Comparison of ENCODE assay signal across 8 cellular contexts in the genomic region with DNA sequence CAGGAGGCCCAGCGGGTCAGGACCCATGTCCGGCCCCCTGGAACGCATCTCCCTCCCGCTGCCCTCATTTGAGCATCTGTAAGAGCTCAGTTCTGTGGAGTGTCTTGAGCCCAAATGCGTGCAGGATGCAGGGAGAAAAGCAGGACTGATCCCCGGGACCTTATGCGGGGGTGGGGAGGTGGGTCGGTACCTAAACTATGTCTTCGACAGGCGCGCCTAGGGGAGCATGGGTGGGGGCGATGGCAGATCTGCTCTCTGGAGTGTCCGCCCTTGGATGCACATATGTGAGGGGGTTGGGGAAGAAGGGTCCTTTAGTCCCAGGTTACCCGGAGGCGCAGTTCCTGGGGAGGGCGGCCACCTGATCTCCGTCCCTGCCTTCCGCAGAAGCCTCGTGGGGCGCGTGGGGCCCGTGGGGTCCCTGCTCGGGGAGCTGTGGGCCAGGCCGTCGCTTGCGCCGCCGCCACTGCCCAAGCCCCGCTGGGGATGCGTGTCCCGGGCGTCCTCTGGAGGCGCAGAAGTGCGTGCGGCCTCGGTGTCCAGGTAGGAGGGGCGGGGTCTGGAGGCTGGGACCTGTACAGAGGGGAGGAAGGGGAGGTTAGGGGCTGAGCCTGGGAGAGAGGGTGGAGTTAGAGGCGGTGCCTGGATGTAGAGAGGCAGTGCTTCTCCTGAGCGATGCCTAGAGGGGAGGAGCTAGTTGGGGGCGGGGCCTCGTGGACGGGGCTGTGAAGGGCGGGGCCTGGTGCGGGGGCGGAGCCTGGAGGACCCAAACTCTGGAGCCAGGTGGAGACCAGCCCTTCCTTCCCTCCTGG. TPM values are rescaled to one million over a fixed set of nuclear protein-coding genes. Genes with fewer than 3 reads are reported as not detected.
DNase-seq lines count a peak whose midpoint lies in the region; ATAC-seq and TF ChIP-seq lines count a peak whose summit lies in the region.

No MANE protein-coding gene starts in this region.

- H3K27me3 ChIP-seq in CD4-positive, alpha-beta memory T cell (ENCODE audit: insufficient read depth, low read length) = no peaks in the 10 kb centered on the region
- H3K27me3 ChIP-seq in colonic mucosa = peaks cover 29% of the 10 kb centered on the region
- H3K27me3 ChIP-seq in naive thymus-derived CD4-positive, alpha-beta T cell (ENCODE audit: control insufficient read depth in 2 of 2, insufficient read depth in 2 of 2, low read length in 2 of 2) = no peaks in the 10 kb centered on the region
- no peaks in the 10 kb centered on the region for H3K27me3 ChIP-seq in testis

- H3K9me3 Mint-ChIP-seq in CD4-positive, alpha-beta memory T cell = no peaks in the 10 kb centered on the region
- no peaks in the 10 kb centered on the region for H3K9me3 Mint-ChIP-seq in naive thymus-derived CD4-positive, alpha-beta T cell

- CTCF ChIA-PET in CD4-positive, alpha-beta memory T cell (lab: Charles Lee; ENCODE audit: partially characterized antibody) = interaction anchor here (0.6 to 1.1 kb wide), 2 partner anchors 9 to 13 kb away, joined by 3 to 5 read pairs; no protein-coding TSS in a partner anchor
- CTCF ChIA-PET in naive thymus-derived CD4-positive, alpha-beta T cell (lab: Charles Lee) = no interaction called here

- H3K9me3 ChIP-seq in CD4-positive, alpha-beta memory T cell (ENCODE audit: control insufficient read depth in 1 of 2, low read length in 2 of 2) = no peaks in the 10 kb centered on the region
- H3K9me3 ChIP-seq in colonic mucosa = no peaks in the 10 kb centered on the region
- no peaks in the 10 kb centered on the region for H3K9me3 ChIP-seq in naive thymus-derived CD4-positive, alpha-beta T cell (ENCODE audit: control insufficient read depth in 2 of 3, low read length in 3 of 3)
- H3K9me3 ChIP-seq in testis = no peaks in the 10 kb centered on the region

- ATAC-seq in HG03039 (IDR thresholded peaks at IDR 0.05; ENCODE audit: unreplicated experiment) = peak; percentile 45
- ATAC-seq in activated CD4-positive, CD25-positive, alpha-beta regulatory T cell treated with anti-CD3 and anti-CD28 coated beads, Interleukin-2, amount 50 U/mL, for 24 hours = peak; percentile 84 to 88
- peak; percentile 86 for ATAC-seq in naive thymus-derived CD4-positive, alpha-beta T cell
- ATAC-seq in HG02623 (IDR thresholded peaks at IDR 0.05; ENCODE audit: unreplicated experiment) = no peak

- TF ChIP-seq CTCF in colonic mucosa (IDR thresholded peaks at IDR 0.05) = no peak
- TF ChIP-seq CTCF in testis (IDR thresholded peaks at IDR 0.05) = no peak

- 0 to 4% methylated on average over 8 to 34 of the region's 45 CpGs for WGBS in testis, 2 donors

- no peak overlapping the region for H3K27ac ChIP-seq in CD4-positive, alpha-beta memory T cell (ENCODE audit: low read depth, low read length)
- H3K27ac ChIP-seq in colonic mucosa (no peak overlapping the region), testis (no peak overlapping the region)
- H3K27ac ChIP-seq in naive thymus-derived CD4-positive, alpha-beta T cell (ENCODE audit: low read depth, low read length) = no peak overlapping the region

- H3K4me3 ChIP-seq in CD4-positive, alpha-beta memory T cell (ENCODE audit: low read length in 2 of 2) = peak overlapping the region in 1 of 2 donors; percentile 46
- H3K4me3 ChIP-seq in colonic mucosa (peak overlapping the region; percentile 6), testis (peak overlapping the region; percentile 25 to 33)
- peak overlapping the region; percentile 50 for H3K4me3 ChIP-seq in naive thymus-derived CD4-positive, alpha-beta T cell (ENCODE audit: low read length)

- peaks cover 27% of the 10 kb centered on the region for H3K4me1 ChIP-seq in CD4-positive, alpha-beta memory T cell (ENCODE audit: insufficient read depth, low read length)
- peaks cover 7% of the 10 kb centered on the region for H3K4me1 ChIP-seq in colonic mucosa
- H3K4me1 ChIP-seq in naive thymus-derived CD4-positive, alpha-beta T cell (ENCODE audit: control insufficient read depth in 2 of 2, insufficient read depth in 2 of 2, low read length in 2 of 2) = peaks cover 15 to 25% of the 10 kb centered on the region in 2 donors
- peaks cover 12% of the 10 kb centered on the region for H3K4me1 ChIP-seq in testis

- no peak for TF ChIP-seq POLR2A in testis (IDR thresholded peaks at IDR 0.05)

- H3K36me3 Mint-ChIP-seq in CD4-positive, alpha-beta memory T cell = no peaks in the 10 kb centered on the region
- peaks cover 0 to 3% (median 0%) of the 10 kb centered on the region in 5 donors for H3K36me3 Mint-ChIP-seq in naive thymus-derived CD4-positive, alpha-beta T cell

- no peaks in the 10 kb centered on the region for H3K36me3 ChIP-seq in CD4-positive, alpha-beta memory T cell (ENCODE audit: insufficient read depth, low read length)
- H3K36me3 ChIP-seq in colonic mucosa (no peaks in the 10 kb centered on the region), testis (ENCODE audit: low read depth, missing control alignments) (no peaks in the 10 kb centered on the region)
- H3K36me3 ChIP-seq in naive thymus-derived CD4-positive, alpha-beta T cell (ENCODE audit: control insufficient read depth in 2 of 3, insufficient read depth in 3 of 3, low read length in 3 of 3) = no peaks in the 10 kb centered on the region

- no peak overlapping the region for H3K9ac ChIP-seq in colonic mucosa (ENCODE audit: low read depth in 2 of 2, low read length in 2 of 2)

- H3K4me3 Mint-ChIP-seq in CD4-positive, alpha-beta memory T cell = peak overlapping the region; percentile 67 to 82 (median 76)
- peak overlapping the region; percentile 58 to 85 (median 77) for H3K4me3 Mint-ChIP-seq in naive thymus-derived CD4-positive, alpha-beta T cell

- DNase-seq in CD4-positive, alpha-beta memory T cell = peak; percentile 67 to 86 (median 70)
- DNase-seq in colonic mucosa (peak; percentile 79), testis (peak; percentile 69), DMS114 treated with DMSO at 0.1 percent for 48 hours (lab: John Stamatoyannopoulos, UW; ENCODE audit: unreplicated experiment) (no peak)
- DNase-seq in naive thymus-derived CD4-positive, alpha-beta T cell = peak; percentile 49 to 79 (median 69)

- intact Hi-C loops in CD4-positive, alpha-beta memory T cell (cut with micrococcal nuclease) = no loop called here
- intact Hi-C loops in colonic mucosa (cut with DNase I) (no loop called here), testis (cut with DNase I; ENCODE audit: low total_unique reads) (no loop called here)
- intact Hi-C loops in naive thymus-derived CD4-positive, alpha-beta T cell (cut with micrococcal nuclease) = loop anchor here in 1 of 2 donors (1.0 to 5.0 kb wide), 4 partner anchors 66 to 326 kb away; a partner anchor contains a TSS

- POLR2A ChIA-PET in CD4-positive, alpha-beta memory T cell (lab: Charles Lee; ENCODE audit: partially characterized antibody) = interaction anchor here (0.7 to 2.7 kb wide), 4 partner anchors 25 to 121 kb away, joined by 3 to 15 read pairs (median 6); a partner anchor contains a TSS
- POLR2A ChIA-PET in naive thymus-derived CD4-positive, alpha-beta T cell (lab: Charles Lee) = interaction anchor here (0.5 to 1.2 kb wide), 3 partner anchors 17 to 128 kb away, joined by 3 read pairs; no protein-coding TSS in a partner anchor

- peaks cover 17 to 36% (median 27%) of the 10 kb centered on the region in 4 donors for H3K4me1 Mint-ChIP-seq in CD4-positive, alpha-beta memory T cell
- H3K4me1 Mint-ChIP-seq in naive thymus-derived CD4-positive, alpha-beta T cell = peaks cover 8 to 36% (median 29%) of the 10 kb centered on the region in 7 donors

- peak overlapping the region in 6 of 7 donors; percentile 36 to 89 (median 75) for H3K27ac Mint-ChIP-seq in CD4-positive, alpha-beta memory T cell
- H3K27ac Mint-ChIP-seq in naive thymus-derived CD4-positive, alpha-beta T cell = peak overlapping the region in 3 of 9 donors; percentile 43 to 81 (median 66)

- peaks cover 0 to 1% of the 10 kb centered on the region in 2 donors for H3K27me3 Mint-ChIP-seq in CD4-positive, alpha-beta memory T cell
- H3K27me3 Mint-ChIP-seq in naive thymus-derived CD4-positive, alpha-beta T cell = peaks cover 0 to 31% (median 4%) of the 10 kb centered on the region in 5 donors

RNA-seq across cellular contexts. Expression of a gene that starts 2.8 kb away (rescaled TPM):
- total RNA-seq in CD4-positive, alpha-beta memory T cell = under 1 TPM; 0.09 to 0.14 TPM
- not detected for polyA plus RNA-seq in CD4-positive, alpha-beta memory T cell
- total RNA-seq in colonic mucosa (under 1 TPM; 0.05 to 0.35 TPM), testis (1 to 10 TPM; 5.6 to 9.5 TPM)
- under 1 TPM in 4 of 5 experiments, not detected in 1; 0.32 to 0.53 (median 0.49) TPM for total RNA-seq in naive thymus-derived CD4-positive, alpha-beta T cell
- polyA plus RNA-seq in naive thymus-derived CD4-positive, alpha-beta T cell = under 1 TPM; 0.27 to 0.69 TPM
- polyA plus RNA-seq in testis (ENCODE audit: insufficient read depth, low read depth, low replicate concordance) = 10.0 TPM

RNA-seq across cellular contexts. Expression of a gene that starts 12.2 kb away (rescaled TPM):
- 10 to 100 TPM; 15.6 to 18.7 TPM for total RNA-seq in CD4-positive, alpha-beta memory T cell
- polyA plus RNA-seq in CD4-positive, alpha-beta memory T cell = under 1 TPM in 1 of 2 donors, not detected in 1; 0.25 TPM
- total RNA-seq in colonic mucosa (10 to 100 TPM in 1 of 2 donors, 1 to 10 TPM in 1; 1.9 to 17.3 TPM), testis (10 to 100 TPM; 29.3 to 49.1 TPM)
- total RNA-seq in naive thymus-derived CD4-positive, alpha-beta T cell = 10 to 100 TPM in 3 of 5 experiments, 1 to 10 TPM in 2; 3.3 to 18.2 (median 12.7) TPM
- under 1 TPM in 1 of 2 donors, not detected in 1; 0.68 TPM for polyA plus RNA-seq in naive thymus-derived CD4-positive, alpha-beta T cell
- 24.2 TPM for polyA plus RNA-seq in testis (ENCODE audit: insufficient read depth, low read depth, low replicate concordance)

RNA-seq across cellular contexts. Expression of a gene that starts 24.9 kb away (rescaled TPM):
- total RNA-seq in CD4-positive, alpha-beta memory T cell = 100 to 1,000 TPM; 191 to 199 TPM
- 100 to 1,000 TPM; 264 to 316 TPM for polyA plus RNA-seq in CD4-positive, alpha-beta memory T cell
- 100 to 1,000 TPM; 399 to 494 TPM for total RNA-seq in colonic mucosa
- 100 to 1,000 TPM; 172 to 362 (median 176) TPM for total RNA-seq in naive thymus-derived CD4-positive, alpha-beta T cell
- 100 to 1,000 TPM; 363 to 380 TPM for polyA plus RNA-seq in naive thymus-derived CD4-positive, alpha-beta T cell
- total RNA-seq in testis = 100 to 1,000 TPM; 210 to 283 TPM
- 260 TPM for polyA plus RNA-seq in testis (ENCODE audit: insufficient read depth, low read depth, low replicate concordance)

RNA-seq across cellular contexts. Expression of a gene that starts 25.6 kb away (rescaled TPM):
- total RNA-seq in CD4-positive, alpha-beta memory T cell = 10 to 100 TPM in 1 of 2 experiments, 1 to 10 TPM in 1; 9.7 to 10.4 TPM
- polyA plus RNA-seq in CD4-positive, alpha-beta memory T cell = 1 to 10 TPM; 1.1 to 2.0 TPM
- total RNA-seq in colonic mucosa (1 to 10 TPM; 2.2 to 3.6 TPM), testis (100 to 1,000 TPM; 117 to 722 TPM)
- 10 to 100 TPM in 1 of 5 experiments, 1 to 10 TPM in 4; 3.3 to 11.3 (median 5.2) TPM for total RNA-seq in naive thymus-derived CD4-positive, alpha-beta T cell
- polyA plus RNA-seq in naive thymus-derived CD4-positive, alpha-beta T cell = 1 to 10 TPM; 1.4 to 4.2 TPM
- polyA plus RNA-seq in testis (ENCODE audit: insufficient read depth, low read depth, low replicate concordance) = 125 TPM

Comparison
In these comparisons a context has a peak if more than half of its experiments do, and no peak if none do; other contexts are left out.
1. RNA of a gene that starts 2.8 kb away (total RNA-seq): 5.6 to 9.5 TPM in testis; 0.32 to 0.53 TPM in naive thymus-derived CD4-positive, alpha-beta T cell, 0.05 to 0.35 TPM in colonic mucosa and 0.09 to 0.14 TPM in CD4-positive, alpha-beta memory T cell; every median in the first group is over 4 times any median in the second.